9 cellular contexts compared by ENCODE assay signal in genomic region chr6:137389150-137389664, GRCh38.
DNase-seq lines count a peak whose midpoint lies in the region; ATAC-seq and TF ChIP-seq lines count a peak whose summit lies in the region.
"Had no signal": no experiment of that assay in that cellular context is flagged by ENCODE, and none has a peak within 500 bp of the region (broad histone marks: within the 10 kb centered on the region; RNA-seq: fewer than 3 reads in every experiment).

No MANE protein-coding gene starts in this region.

- no peak for TF ChIP-seq CTCF in RWPE2 (IDR thresholded peaks at IDR 0.05; ENCODE audit: poor library complexity, severe bottlenecking)

- peaks cover 66% of the 10 kb centered on the region for H3K4me1 ChIP-seq in CD4-positive, alpha-beta memory T cell (ENCODE audit: insufficient read depth, low read length)
- no peaks in the 10 kb centered on the region for H3K4me1 ChIP-seq in RWPE2 (ENCODE audit: insufficient read depth, poor library complexity, severe bottlenecking)

- peak overlapping the region; percentile 63 to 85 (median 80) for H3K4me3 Mint-ChIP-seq in CD4-positive, alpha-beta memory T cell

- POLR2A ChIA-PET in CD4-positive, alpha-beta memory T cell (lab: Charles Lee; ENCODE audit: partially characterized antibody): interaction anchor here (0.6 to 8.3 kb wide), 9 partner anchors 9 to 172 kb away, joined by 3 to 63 read pairs (median 5); no protein-coding TSS in a partner anchor

- H3K4me3 ChIP-seq in CD4-positive, alpha-beta memory T cell (ENCODE audit: low read length in 2 of 2): peak overlapping the region in 1 of 2 donors; percentile 8
- no peak overlapping the region for H3K4me3 ChIP-seq in RWPE2 (ENCODE audit: severe bottlenecking)
- H3K4me3 ChIP-seq: cardiac muscle cell had no signal

- H3K27ac Mint-ChIP-seq in CD4-positive, alpha-beta memory T cell: peak overlapping the region; percentile 63 to 98 (median 93)

- peaks cover 0 to 21% (median 9%) of the 10 kb centered on the region in 8 donors for H3K9me3 Mint-ChIP-seq in CD4-positive, alpha-beta memory T cell

- intact Hi-C loops in CD4-positive, alpha-beta memory T cell (cut with micrococcal nuclease): loop anchor here (1.0 to 5.0 kb wide), 3 partner anchors 26 to 37 kb away; no protein-coding TSS in a partner anchor

- ATAC-seq in HG02588 (IDR thresholded peaks at IDR 0.05; ENCODE audit: unreplicated experiment) (peak; percentile 61), RWPE2 (ENCODE audit: low read depth) (peak; percentile 76), esophagus mucosa (no peak)

- CTCF ChIA-PET in CD4-positive, alpha-beta memory T cell (lab: Charles Lee; ENCODE audit: partially characterized antibody): interaction anchor here (1.2 to 5.4 kb wide), 3 partner anchors 25 to 49 kb away, joined by 3 to 31 read pairs (median 23); no protein-coding TSS in a partner anchor

- peaks cover 11 to 17% of the 10 kb centered on the region in 2 donors for H3K36me3 Mint-ChIP-seq in CD4-positive, alpha-beta memory T cell

- peaks cover 61 to 86% (median 73%) of the 10 kb centered on the region in 4 donors for H3K4me1 Mint-ChIP-seq in CD4-positive, alpha-beta memory T cell

- H3K36me3 ChIP-seq in CD4-positive, alpha-beta memory T cell (ENCODE audit: insufficient read depth, low read length): no peaks in the 10 kb centered on the region
- H3K36me3 ChIP-seq in RWPE2 (ENCODE audit: low read depth): no peaks in the 10 kb centered on the region
- H3K36me3 ChIP-seq: cardiac muscle cell had no signal

- DNase-seq in CD4-positive, alpha-beta memory T cell: peak; percentile 63 to 88 (median 71)
- DNase-seq in RWPE2 (ENCODE audit: low spot score) (no peak), NCI-H2196 treated with DMSO at 0.1 percent for 48 hours (lab: John Stamatoyannopoulos, UW; ENCODE audit: unreplicated experiment) (no peak), EL (no peak)
- peak; percentile 85 for DNase-seq in activated effector memory CD4-positive, alpha-beta T cell treated with anti-CD3 and anti-CD28 coated beads, Interleukin-2, amount 50 U/mL, for 16 hours
- DNase-seq in stimulated activated CD4-positive, alpha-beta T cell treated with anti-CD3 and anti-CD28 coated beads, Interleukin-12 subunit alpha, Interleukin-12 subunit beta, amount 100 ng/mL, for 24 hours (ENCODE audit: low read depth in 2 of 2): peak; percentile 48 to 63

- H3K9me3 ChIP-seq in CD4-positive, alpha-beta memory T cell (ENCODE audit: control insufficient read depth in 1 of 2, low read length in 2 of 2): no peaks in the 10 kb centered on the region
- H3K9me3 ChIP-seq in RWPE2 (ENCODE audit: severe bottlenecking): no peaks in the 10 kb centered on the region

- H3K27me3 Mint-ChIP-seq in CD4-positive, alpha-beta memory T cell: no peaks in the 10 kb centered on the region

- no peaks in the 10 kb centered on the region for H3K27me3 ChIP-seq in CD4-positive, alpha-beta memory T cell (ENCODE audit: insufficient read depth, low read length)
- H3K27me3 ChIP-seq in RWPE2 (ENCODE audit: insufficient read depth, poor library complexity, severe bottlenecking): no peaks in the 10 kb centered on the region

- H3K27ac ChIP-seq in CD4-positive, alpha-beta memory T cell (ENCODE audit: low read depth, low read length): peak overlapping the region; percentile 53
- H3K27ac ChIP-seq in RWPE2 (ENCODE audit: poor library complexity, severe bottlenecking): no peak overlapping the region
- H3K27ac ChIP-seq: cardiac muscle cell had no signal

Comparison
In these comparisons a context has a peak if more than half of its experiments do, and no peak if none do; other contexts are left out.
1. DNase-seq: peak in CD4-positive, alpha-beta memory T cell (5 of 5), activated effector memory CD4-positive, alpha-beta T cell treated with anti-CD3 and anti-CD28 coated beads, Interleukin-2, amount 50 U/mL, for 16 hours (single experiment) and stimulated activated CD4-positive, alpha-beta T cell treated with anti-CD3 and anti-CD28 coated beads, Interleukin-12 subunit alpha, Interleukin-12 subunit beta, amount 100 ng/mL, for 24 hours (2 of 2); none in RWPE2 (single experiment), NCI-H2196 treated with DMSO at 0.1 percent for 48 hours (single experiment) and EL (single experiment).